1 cellular context compared by ENCODE assay signal in the genomic region with DNA sequence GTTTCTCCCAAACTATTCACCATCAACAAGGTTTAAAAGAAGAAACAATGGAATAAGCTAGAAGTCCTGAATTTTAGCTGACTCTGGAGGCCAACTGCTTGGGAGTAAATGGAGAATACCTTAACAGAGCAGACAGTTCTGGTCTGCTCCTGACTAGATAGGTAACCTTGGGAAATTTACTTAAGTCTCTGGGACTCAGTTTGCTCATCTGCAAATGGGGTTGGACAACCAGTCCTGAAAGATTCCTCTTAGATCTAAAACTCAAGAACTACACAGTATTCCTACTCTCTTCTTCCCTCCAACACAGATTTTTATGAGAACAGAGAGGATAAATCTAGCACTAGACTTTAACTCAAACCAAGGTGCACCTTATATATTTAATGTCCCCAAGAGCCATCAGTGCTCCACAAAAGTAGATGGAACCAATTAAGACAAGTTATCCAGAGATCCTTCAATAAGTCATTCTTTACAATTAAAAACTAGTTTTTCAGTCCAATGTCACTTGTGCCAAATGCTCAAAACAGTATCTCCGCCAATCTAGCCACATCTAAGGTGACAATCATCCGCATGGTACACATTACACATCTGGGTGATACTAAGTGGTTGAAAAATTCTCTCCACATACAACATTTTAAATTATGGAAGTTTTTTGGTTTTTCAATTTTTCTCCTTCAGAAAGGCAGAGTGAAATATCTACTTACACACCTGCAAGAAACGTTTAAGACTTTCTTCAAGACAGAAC.
TF ChIP-seq lines count a peak whose summit lies in the region.

No MANE protein-coding gene starts in this region.

TF ChIP-seq in K562, 482 proteins besides CTCF, POLR2A, EP300 and RAD21:
- TF ChIP-seq POLR2H (tag; IDR thresholded peaks at IDR 0.05; ENCODE audit: low read depth), result 0 out of 2 replicates have a peak, but pooled peaks have one; percentile 24
- no peak for TF ChIP-seq POLR2B (IDR thresholded peaks at IDR 0.05; ENCODE audit: low read depth, partially characterized antibody)
- 0 out of 2 replicates have a peak, but pooled peaks have one; percentile 14 for TF ChIP-seq ESRRA (IDR thresholded peaks at IDR 0.05; ENCODE audit: borderline replicate concordance, low read depth)
- no peak for TF ChIP-seq RFX5 (IDR thresholded peaks at IDR 0.05; ENCODE audit: low read depth, low read length)
- peak; percentile 92 for TF ChIP-seq BCOR (IDR thresholded peaks at IDR 0.05)
- peak; percentile 99 for TF ChIP-seq RBM25 (IDR thresholded peaks at IDR 0.05; ENCODE audit: low read depth, low read length, severe bottlenecking)
- peak in 1 of 2 experiments; percentile 50; a peak in 2 of 4 replicates for TF ChIP-seq RCOR1 (IDR thresholded peaks at IDR 0.05; ENCODE audit: borderline replicate concordance in 1 of 2, low read depth in 2 of 2, low read length in 2 of 2)
- peak; percentile 79; the same call in 1 of the 2 replicates for TF ChIP-seq HDAC2 (IDR thresholded peaks at IDR 0.05)
- peak; percentile 41 to 75; a peak in 3 of 4 replicates for TF ChIP-seq KDM1A (IDR thresholded peaks at IDR 0.05)
